Comparison of ENCODE assay signal across 2 cellular contexts in genomic region chr15:43041085-43041484, GRCh38.
DNase-seq lines count a peak whose midpoint lies in the region; ATAC-seq, FAIRE-seq and TF ChIP-seq lines count a peak whose summit lies in the region.
"Not testable (repeated sequence)": the region's sequence is repeated elsewhere in the genome, so short reads cannot be mapped to it uniquely, and the experiment has no call there.

No MANE protein-coding gene starts in this region.

- not testable (repeated sequence) for TF ChIP-seq POLR2A in K562 (conservative IDR thresholded peaks at IDR 0.05)

- H3K27ac ChIP-seq in HEK293 (ENCODE audit: extremely low read depth, low read depth, low read length); K562 (ENCODE audit: extremely low read depth, low read depth, low read length): not testable (repeated sequence)

- not testable (repeated sequence) for H2AFZ ChIP-seq in K562 (ENCODE audit: low read depth, low read length)

- POLR2A ChIA-PET in HEK293 (lab: Yijun Ruan, JAX); K562 (lab: Yijun Ruan, JAX): not testable (repeated sequence)

- H3K4me1 ChIP-seq in HEK293 (ENCODE audit: control insufficient read depth, insufficient read depth, low read length); K562 (replicated peaks in 1 of 2; ENCODE audit: control insufficient read depth in 2 of 2, insufficient read depth in 2 of 2, low read length in 2 of 2): not testable (repeated sequence)

- not testable (repeated sequence) for DNase-seq in K562 (ENCODE audit: extremely low read depth in 1 of 4, low spot score in 3 of 4)

- FAIRE-seq in K562 (lab: Jason Lieb, UNC): not testable (repeated sequence)

- H3K4me2 ChIP-seq in K562 (ENCODE audit: insufficient read depth, low read length): not testable (repeated sequence)

- not testable (repeated sequence) for H3K4me3 ChIP-seq in HEK293 (ENCODE audit: low read depth, low read length); K562

- H3K36me3 ChIP-seq in HEK293 (ENCODE audit: control insufficient read depth in 2 of 2, insufficient read depth in 1 of 2, low read length in 2 of 2): peaks cover 4 to 42% of the 10 kb centered on the region in 2 experiments
- H3K36me3 ChIP-seq in K562 (ENCODE audit: control insufficient read depth, insufficient read depth, low read length): peaks cover 65% of the 10 kb centered on the region

- intact Hi-C loops in K562 (cut with micrococcal nuclease): not testable (repeated sequence)

- not testable (repeated sequence) for ATAC-seq in K562

- TF ChIP-seq EP300 in K562 (IDR thresholded peaks at IDR 0.05; ENCODE audit: low read length): not testable (repeated sequence)

- not testable (repeated sequence) for H3K9me3 ChIP-seq in HEK293 (ENCODE audit: control insufficient read depth, insufficient read depth, low read depth, low read length); K562 (replicated peaks; ENCODE audit: control insufficient read depth, insufficient read depth, low read depth, low read length)

- not testable (repeated sequence) for H3K9me1 ChIP-seq in K562 (ENCODE audit: control insufficient read depth, insufficient read depth, low read length)

- H3K9ac ChIP-seq in K562 (ENCODE audit: insufficient read depth in 1 of 2, low read depth in 2 of 2, low read length in 2 of 2): not testable (repeated sequence)

- not testable (repeated sequence) for H3K79me2 ChIP-seq in K562 (ENCODE audit: control insufficient read depth, insufficient read depth, low read length)

- not testable (repeated sequence) for BruUV-seq in K562 (replicated peaks; lab: Mats Ljungman, UMichigan)

- not testable (repeated sequence) for H3K27me3 ChIP-seq in K562 (ENCODE audit: control insufficient read depth in 2 of 2, insufficient read depth in 2 of 2, low read length in 2 of 2)

- TF ChIP-seq RAD21 in K562 (CRISPR knock-in tag; conservative IDR thresholded peaks at IDR 0.05 in 1 of 2, IDR thresholded peaks at IDR 0.05 in 1 of 2): not testable (repeated sequence)

- TF ChIP-seq CTCF in HEK293 (tag by site-specific recombination; IDR thresholded peaks at IDR 0.05); K562 (IDR thresholded peaks at IDR 0.05 in 2 of 3, conservative IDR thresholded peaks at IDR 0.05 in 1 of 3; ENCODE audit: insufficient read depth in 2 of 3, low read depth in 1 of 3, low read length in 3 of 3): not testable (repeated sequence)

- WGBS in K562 (ENCODE audit: insufficient coverage, low coverage, missing lambda C conversion rate): 96% methylated on average over 2 of the region's 3 CpGs

- CTCF ChIA-PET in HEK293 (lab: Yijun Ruan, JAX); K562 (lab: Yijun Ruan, JAX; ENCODE audit: low intra/inter-chr PET ratio): not testable (repeated sequence)

- in situ Hi-C loops in K562 (cut with MboI): not testable (repeated sequence)

- not testable (repeated sequence) for H4K20me1 ChIP-seq in K562 (replicated peaks; ENCODE audit: control insufficient read depth, insufficient read depth, low read length)

TF ChIP-seq in HEK293, 187 proteins besides CTCF, POLR2A, EP300 and RAD21:
- TF ChIP-seq ZNF202 (tag by site-specific recombination; IDR thresholded peaks at IDR 0.05; ENCODE audit: borderline replicate concordance) (peak; percentile 29; the same call in 1 of the 2 replicates), ZNF146 (tag by site-specific recombination; IDR thresholded peaks at IDR 0.05) (peak; percentile 93)

TF ChIP-seq in K562, 482 proteins besides CTCF, POLR2A, EP300 and RAD21:
- peak; percentile 67; the same call in 1 of the 2 replicates for TF ChIP-seq BCOR (IDR thresholded peaks at IDR 0.05)
- TF ChIP-seq ZNF146 (CRISPR knock-in tag; IDR thresholded peaks at IDR 0.05; ENCODE audit: unreplicated experiment): peak; percentile 58
